In genomic region chr18:27713037-27713726, GRCh38 we compare ENCODE assay signal across 12 cellular contexts.
A peak's percentile ranks its signal among the peaks of the same experiment; 100 is the strongest.
DNase-seq lines count a peak whose midpoint lies in the region; ATAC-seq and TF ChIP-seq lines count a peak whose summit lies in the region.
"Had no signal": no experiment of that assay in that cellular context is flagged by ENCODE, and none has a peak within 500 bp of the region (broad histone marks: within the 10 kb centered on the region; RNA-seq: fewer than 3 reads in every experiment).

No MANE protein-coding gene starts in this region.

- peak overlapping the region; percentile 74 for H3K4me2 ChIP-seq in neural progenitor cell

- H3K4me1 Mint-ChIP-seq in chondrocyte (ENCODE audit: low read depth) (peaks cover 51% of the 10 kb centered on the region), neural progenitor cell (peaks cover 60% of the 10 kb centered on the region)
- no peaks in the 10 kb centered on the region for H3K4me1 Mint-ChIP-seq in activated T-helper 1 cell treated with anti-CD3 and anti-CD28 coated beads, Interleukin-12 subunit alpha, Interleukin-12 subunit beta, Interleukin-2, Interleukin-4 antibody, amounts not matched to agents 30 ng/mL and 10 ng/mL and 1 ng/mL, durations not matched to agents 14 hours and 24 hours and 36 hours (ENCODE audit: low read depth)
- H3K4me1 Mint-ChIP-seq: CD8-positive, alpha-beta memory T cell; naive B cell; stimulated activated naive B cell treated with anti-CD40 and anti-IgM and Interleukin-4, amounts not matched to agents 10 μg/mL and 1 μg/mL and 100 μg/mL, for 72 hours had no signal

- no peaks in the 10 kb centered on the region for H4K20me1 ChIP-seq in neural progenitor cell (ENCODE audit: low read depth)

- H3K36me3 Mint-ChIP-seq in chondrocyte (ENCODE audit: low read depth), result no peaks in the 10 kb centered on the region
- H3K36me3 Mint-ChIP-seq in neural progenitor cell, result peaks cover 20% of the 10 kb centered on the region
- no peaks in the 10 kb centered on the region for H3K36me3 Mint-ChIP-seq in activated T-helper 1 cell treated with anti-CD3 and anti-CD28 coated beads, Interleukin-12 subunit alpha, Interleukin-12 subunit beta, Interleukin-2, Interleukin-4 antibody, amounts not matched to agents 30 ng/mL and 10 ng/mL and 1 ng/mL, durations not matched to agents 14 hours and 24 hours and 36 hours (ENCODE audit: low read depth)
- H3K36me3 Mint-ChIP-seq: CD8-positive, alpha-beta memory T cell; naive B cell; stimulated activated naive B cell treated with anti-CD40 and anti-IgM and Interleukin-4, amounts not matched to agents 10 μg/mL and 1 μg/mL and 100 μg/mL, for 72 hours had no signal

- ATAC-seq in HG03175 (IDR thresholded peaks at IDR 0.05; ENCODE audit: unreplicated experiment), result no peak
- ATAC-seq: stimulated activated naive B cell treated with anti-CD40 and anti-IgM and Interleukin-4, amounts not matched to agents 10 μg/mL and 1 μg/mL and 100 μg/mL, for 72 hours had no signal

- H3K27ac Mint-ChIP-seq in chondrocyte (ENCODE audit: unreplicated experiment), result peak overlapping the region; percentile 68
- peak overlapping the region; percentile 95 for H3K27ac Mint-ChIP-seq in neural progenitor cell
- H3K27ac Mint-ChIP-seq in activated T-helper 1 cell treated with anti-CD3 and anti-CD28 coated beads, Interleukin-12 subunit alpha, Interleukin-12 subunit beta, Interleukin-2, Interleukin-4 antibody, amounts not matched to agents 30 ng/mL and 10 ng/mL and 1 ng/mL, durations not matched to agents 14 hours and 24 hours and 36 hours, result no peak overlapping the region
- H3K27ac Mint-ChIP-seq: CD8-positive, alpha-beta memory T cell; naive B cell; stimulated activated naive B cell treated with anti-CD40 and anti-IgM and Interleukin-4, amounts not matched to agents 10 μg/mL and 1 μg/mL and 100 μg/mL, for 72 hours had no signal

- intact Hi-C loops in activated T-helper 1 cell treated with anti-CD3 and anti-CD28 coated beads, Interleukin-12 subunit alpha, Interleukin-12 subunit beta, Interleukin-2, Interleukin-4 antibody, amounts not matched to agents 30 ng/mL and 10 ng/mL and 1 ng/mL, durations not matched to agents 14 hours and 24 hours and 36 hours (cut with micrococcal nuclease), result no loop called here

- H3K4me1 ChIP-seq in HUES48 (ENCODE audit: control insufficient read depth, insufficient read depth, low read length), result peaks cover 50% of the 10 kb centered on the region
- peaks cover 58% of the 10 kb centered on the region for H3K4me1 ChIP-seq in neural progenitor cell

- peaks cover 46% of the 10 kb centered on the region for H3F3A ChIP-seq in neural progenitor cell (ENCODE audit: low read depth)

- no peak for TF ChIP-seq CTCF in chondrocyte (IDR thresholded peaks at IDR 0.05)
- TF ChIP-seq CTCF in neural progenitor cell (IDR thresholded peaks at IDR 0.05), result no peak
- no peak for TF ChIP-seq CTCF in GM20000 (IDR thresholded peaks at IDR 0.05; ENCODE audit: extremely low read depth, missing control alignments)

- peaks cover 20% of the 10 kb centered on the region for H3K9me3 Mint-ChIP-seq in chondrocyte (ENCODE audit: low read depth)
- H3K9me3 Mint-ChIP-seq in neural progenitor cell, result peaks cover 32% of the 10 kb centered on the region
- H3K9me3 Mint-ChIP-seq in activated T-helper 1 cell treated with anti-CD3 and anti-CD28 coated beads, Interleukin-12 subunit alpha, Interleukin-12 subunit beta, Interleukin-2, Interleukin-4 antibody, amounts not matched to agents 30 ng/mL and 10 ng/mL and 1 ng/mL, durations not matched to agents 14 hours and 24 hours and 36 hours, result peaks cover 10% of the 10 kb centered on the region

- no peaks in the 10 kb centered on the region for H3K36me3 ChIP-seq in HUES48 (ENCODE audit: control insufficient read depth, insufficient read depth, low read length)
- peaks cover 11% of the 10 kb centered on the region for H3K36me3 ChIP-seq in neural progenitor cell

- H2AFZ ChIP-seq in neural progenitor cell (replicated peaks), result no peak overlapping the region

- H3K27me3 ChIP-seq in HUES48 (ENCODE audit: control insufficient read depth, insufficient read depth, low read length) (no peaks in the 10 kb centered on the region), neural progenitor cell (no peaks in the 10 kb centered on the region)

- no peak overlapping the region for H3K4me3 ChIP-seq in HUES48 (ENCODE audit: low read depth, low read length)
- H3K4me3 ChIP-seq in neural progenitor cell, result peak overlapping the region; percentile 19

- H3K27ac ChIP-seq in HUES48 (ENCODE audit: low read depth, low read length) (peak overlapping the region; percentile 92), neural progenitor cell (peak overlapping the region; percentile 93)

- H3K9me3 ChIP-seq in HUES48 (ENCODE audit: control insufficient read depth, insufficient read depth, low read length), result no peaks in the 10 kb centered on the region
- H3K9me3 ChIP-seq in neural progenitor cell (ENCODE audit: low read depth), result peaks cover 10% of the 10 kb centered on the region

- H3K27me3 Mint-ChIP-seq in chondrocyte (ENCODE audit: low read depth), result no peaks in the 10 kb centered on the region
- peaks cover 2% of the 10 kb centered on the region for H3K27me3 Mint-ChIP-seq in neural progenitor cell (ENCODE audit: insufficient read depth, low read depth)
- H3K27me3 Mint-ChIP-seq in activated T-helper 1 cell treated with anti-CD3 and anti-CD28 coated beads, Interleukin-12 subunit alpha, Interleukin-12 subunit beta, Interleukin-2, Interleukin-4 antibody, amounts not matched to agents 30 ng/mL and 10 ng/mL and 1 ng/mL, durations not matched to agents 14 hours and 24 hours and 36 hours (ENCODE audit: insufficient read depth), result no peaks in the 10 kb centered on the region
- H3K27me3 Mint-ChIP-seq: CD8-positive, alpha-beta memory T cell; naive B cell; stimulated activated naive B cell treated with anti-CD40 and anti-IgM and Interleukin-4, amounts not matched to agents 10 μg/mL and 1 μg/mL and 100 μg/mL, for 72 hours had no signal

- H3K4me3 Mint-ChIP-seq in chondrocyte (ENCODE audit: unreplicated experiment) (no peak overlapping the region), neural progenitor cell (peak overlapping the region; percentile 74)
- no peak overlapping the region for H3K4me3 Mint-ChIP-seq in activated T-helper 1 cell treated with anti-CD3 and anti-CD28 coated beads, Interleukin-12 subunit alpha, Interleukin-12 subunit beta, Interleukin-2, Interleukin-4 antibody, amounts not matched to agents 30 ng/mL and 10 ng/mL and 1 ng/mL, durations not matched to agents 14 hours and 24 hours and 36 hours
- H3K4me3 Mint-ChIP-seq: CD8-positive, alpha-beta memory T cell; naive B cell; stimulated activated naive B cell treated with anti-CD40 and anti-IgM and Interleukin-4, amounts not matched to agents 10 μg/mL and 1 μg/mL and 100 μg/mL, for 72 hours had no signal

- no peaks in the 10 kb centered on the region for H3K79me2 ChIP-seq in neural progenitor cell (ENCODE audit: low read depth)

- DNase-seq in NCI-H2196 (lab: John Stamatoyannopoulos, UW; ENCODE audit: unreplicated experiment) (peak; percentile 49), chondrocyte (ENCODE audit: low spot score) (no peak), neural progenitor cell (ENCODE audit: low spot score) (peak; percentile 65), glomerular visceral epithelial cell (ENCODE audit: extremely low spot score) (no peak), GM20000 (ENCODE audit: low spot score) (no peak)
- no peak for DNase-seq in activated T-helper 1 cell treated with anti-CD3 and anti-CD28 coated beads, Interleukin-12 subunit alpha, Interleukin-12 subunit beta, Interleukin-2, Interleukin-4 antibody, amounts not matched to agents 30 ng/mL and 10 ng/mL and 1 ng/mL, durations not matched to agents 14 hours and 24 hours and 36 hours (ENCODE audit: low spot score)
- DNase-seq: anterior cingulate cortex; CD8-positive, alpha-beta memory T cell; naive B cell; stimulated activated naive B cell treated with anti-CD40 and anti-IgM and Interleukin-4, amounts not matched to agents 10 μg/mL and 1 μg/mL and 100 μg/mL, for 72 hours had no signal

- H3K9ac ChIP-seq in HUES48 (ENCODE audit: low read depth, low read length), result peak overlapping the region; percentile 16; the same call in 1 of the 2 replicates
- H3K9ac ChIP-seq in neural progenitor cell, result no peak overlapping the region

Comparison
In these comparisons a context has a peak if more than half of its experiments do, and no peak if none do; other contexts are left out.
1. DNase-seq: peak in NCI-H2196 (single experiment) and neural progenitor cell (single experiment); none in chondrocyte (single experiment), glomerular visceral epithelial cell (single experiment), activated T-helper 1 cell treated with anti-CD3 and anti-CD28 coated beads, Interleukin-12 subunit alpha, Interleukin-12 subunit beta, Interleukin-2, Interleukin-4 antibody, amounts not matched to agents 30 ng/mL and 10 ng/mL and 1 ng/mL, durations not matched to agents 14 hours and 24 hours and 36 hours (single experiment) and GM20000 (single experiment).